16 cellular contexts compared by ENCODE assay signal in genomic region chr17:32533296-32533695, GRCh38. TPM values are rescaled to one million over a fixed set of nuclear protein-coding genes. Genes with fewer than 3 reads are reported as not detected.
DNase-seq lines count a peak whose midpoint lies in the region; ATAC-seq, FAIRE-seq and TF ChIP-seq lines count a peak whose summit lies in the region.
"Had no signal": no experiment of that assay in that cellular context is flagged by ENCODE, and none has a peak within 500 bp of the region (broad histone marks: within the 10 kb centered on the region; RNA-seq: fewer than 3 reads in every experiment).

No MANE protein-coding gene starts in this region.

- H3K4me1 Mint-ChIP-seq in nephron, result peaks cover 33% of the 10 kb centered on the region

- no peaks in the 10 kb centered on the region for H3K27me3 ChIP-seq in WERI-Rb-1 (ENCODE audit: insufficient read depth, low read depth, severe bottlenecking)
- H3K27me3 ChIP-seq: BLaER1 treated with 17β-estradiol and CSF1 and Interleukin-3, amounts not matched to agents 10 nM and 100 nM had no signal

- ATAC-seq in left lobe of liver, result no peak
- ATAC-seq: GM12878 had no signal

- TF ChIP-seq CTCF in WERI-Rb-1 (IDR thresholded peaks at IDR 0.05; ENCODE audit: low read depth, low read length) (no peak), nephron (IDR thresholded peaks at IDR 0.05; ENCODE audit: unreplicated experiment in 3 of 3) (no peak)

- FAIRE-seq in GM12891 (lab: Jason Lieb, UNC), result peak; percentile 33
- FAIRE-seq: GM12878, GM19239, H1 had no signal

- peak overlapping the region; percentile 44; the same call in 1 of the 2 replicates for H3K27ac ChIP-seq in WERI-Rb-1
- H3K27ac ChIP-seq: BLaER1 treated with 17β-estradiol and CSF1 and Interleukin-3, amounts not matched to agents 10 nM and 100 nM had no signal

- H3K4me3 ChIP-seq in WERI-Rb-1 (ENCODE audit: low read depth, low read length), result no peak overlapping the region
- H3K4me3 ChIP-seq: BLaER1 treated with 17β-estradiol and CSF1 and Interleukin-3, amounts not matched to agents 10 nM and 100 nM; GM12878 had no signal

- no peaks in the 10 kb centered on the region for H3K27me3 Mint-ChIP-seq in nephron (ENCODE audit: low read depth)

- H3K36me3 ChIP-seq in WERI-Rb-1, result no peaks in the 10 kb centered on the region
- H3K36me3 ChIP-seq: BLaER1 treated with 17β-estradiol and CSF1 and Interleukin-3, amounts not matched to agents 10 nM and 100 nM had no signal

- H3K9me3 ChIP-seq in WERI-Rb-1 (ENCODE audit: severe bottlenecking), result no peaks in the 10 kb centered on the region
- H3K9me3 ChIP-seq: BLaER1 treated with 17β-estradiol and CSF1 and Interleukin-3, amounts not matched to agents 10 nM and 100 nM had no signal

- peaks cover 7% of the 10 kb centered on the region for H3K36me3 Mint-ChIP-seq in nephron (ENCODE audit: low read depth)
- H3K36me3 Mint-ChIP-seq: CD4-positive, CD25-positive, alpha-beta regulatory T cell had no signal

- peak; percentile 43 for DNase-seq in NCI-H82 (lab: John Stamatoyannopoulos, UW)
- DNase-seq in NCI-H82 treated with DMSO at 0.1 percent for 48 hours (lab: John Stamatoyannopoulos, UW; ENCODE audit: unreplicated experiment), result no peak
- no peak for DNase-seq in GM12891 (ENCODE audit: insufficient read length, low spot score)
- no peak for DNase-seq in WERI-Rb-1
- DNase-seq in SIG-M5 (lab: John Stamatoyannopoulos, UW), result no peak
- DNase-seq in left lobe of liver (ENCODE audit: low spot score), result no peak
- DNase-seq: 8988T; CD4-positive, CD25-positive, alpha-beta regulatory T cell; DMS53; HCEC 1CT; HFFc6 had no signal

- no peak overlapping the region for H3K4me3 Mint-ChIP-seq in nephron
- H3K4me3 Mint-ChIP-seq: CD4-positive, CD25-positive, alpha-beta regulatory T cell; HFFc6 had no signal

- TF ChIP-seq POLR2A in GM12891 (IDR thresholded peaks at IDR 0.05; ENCODE audit: low read depth, low read length), result no peak

- peaks cover 6% of the 10 kb centered on the region for H3K9me3 Mint-ChIP-seq in nephron
- H3K9me3 Mint-ChIP-seq: CD4-positive, CD25-positive, alpha-beta regulatory T cell; HFFc6 had no signal

- H3K27ac Mint-ChIP-seq in nephron, result peak overlapping the region in 2 of 3 experiments; percentile 5 to 6
- H3K27ac Mint-ChIP-seq: CD4-positive, CD25-positive, alpha-beta regulatory T cell; HFFc6 had no signal

TF ChIP-seq in GM12891, 5 proteins besides CTCF, POLR2A, EP300 and RAD21:
- TF ChIP-seq SPI1 (IDR thresholded peaks at IDR 0.05; ENCODE audit: low read depth, low read length), result no peak
- no peak for TF ChIP-seq PAX5 (IDR thresholded peaks at IDR 0.05; ENCODE audit: insufficient read depth, low read length, severe bottlenecking)
- TF ChIP-seq POLR2AphosphoS5 (IDR thresholded peaks at IDR 0.05; ENCODE audit: low read depth, low read length), result no peak
- TF ChIP-seq TAF1 (IDR thresholded peaks at IDR 0.05; ENCODE audit: low read depth, low read length), result no peak; the same call in 1 of the 2 replicates
- TF ChIP-seq POU2F2 (IDR thresholded peaks at IDR 0.05; ENCODE audit: low read depth, low read length), result no peak

RNA-seq across cellular contexts. Expression of gene CDK5R1, which starts 46.5 kb away (rescaled TPM):
- 20.3 TPM for polyA plus RNA-seq in GM12891 (2012; ENCODE audit: low read depth, missing spikeins)
- 0.68 TPM for total RNA-seq in left lobe of liver
